1 cellular context compared by ENCODE assay signal in the genomic region with DNA sequence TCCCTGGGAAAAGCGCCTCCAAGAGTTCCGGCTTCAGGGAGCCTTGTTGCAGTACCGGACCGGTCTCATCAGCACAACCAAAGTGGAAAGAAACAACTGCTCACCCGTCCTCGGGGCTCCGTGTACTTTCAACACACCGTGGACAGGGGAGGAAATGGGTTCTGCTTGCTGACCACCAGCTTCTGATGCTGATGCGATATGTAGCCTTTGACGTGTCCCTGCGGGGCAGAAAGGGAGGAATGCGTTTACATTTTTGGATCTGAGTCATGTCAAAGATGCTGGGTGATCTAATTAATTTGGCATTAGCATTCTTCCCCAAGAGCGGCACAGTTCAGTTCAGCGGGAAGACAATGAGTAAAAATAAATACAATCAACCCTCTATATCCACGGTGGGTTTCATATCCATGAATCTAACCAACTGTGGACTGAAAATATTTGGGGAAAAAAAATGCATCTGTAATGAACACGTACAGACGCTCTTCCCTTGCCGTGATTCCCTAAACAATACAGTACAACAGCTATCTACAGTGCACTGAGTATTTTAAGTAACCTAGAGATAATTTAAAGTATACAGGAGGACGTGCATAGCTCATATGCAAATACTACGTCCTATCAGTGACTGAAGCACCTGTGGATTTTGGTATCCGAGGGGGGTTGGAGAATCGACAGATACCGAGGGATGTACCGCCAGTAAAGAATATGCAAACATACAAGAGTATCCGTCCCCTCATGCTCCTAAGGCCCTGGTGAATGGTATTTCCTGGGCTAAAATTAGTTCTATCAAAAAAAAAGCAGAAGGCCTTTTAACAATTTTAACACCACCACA.
TF ChIP-seq lines count a peak whose summit lies in the region.

No MANE protein-coding gene starts in this region.

TF ChIP-seq in HepG2, 621 proteins besides CTCF, POLR2A, EP300 and RAD21:
- no peak for TF ChIP-seq NCOA1 (CRISPR knock-in tag; IDR thresholded peaks at IDR 0.05)
- TF ChIP-seq ZNF530 (CRISPR knock-in tag; IDR thresholded peaks at IDR 0.05; ENCODE audit: low read depth), result no peak
- TF ChIP-seq RBM22 (optimal IDR thresholded peaks at IDR 0.05; ENCODE audit: low read length), result peak; percentile 35
- TF ChIP-seq, protein P1, sequence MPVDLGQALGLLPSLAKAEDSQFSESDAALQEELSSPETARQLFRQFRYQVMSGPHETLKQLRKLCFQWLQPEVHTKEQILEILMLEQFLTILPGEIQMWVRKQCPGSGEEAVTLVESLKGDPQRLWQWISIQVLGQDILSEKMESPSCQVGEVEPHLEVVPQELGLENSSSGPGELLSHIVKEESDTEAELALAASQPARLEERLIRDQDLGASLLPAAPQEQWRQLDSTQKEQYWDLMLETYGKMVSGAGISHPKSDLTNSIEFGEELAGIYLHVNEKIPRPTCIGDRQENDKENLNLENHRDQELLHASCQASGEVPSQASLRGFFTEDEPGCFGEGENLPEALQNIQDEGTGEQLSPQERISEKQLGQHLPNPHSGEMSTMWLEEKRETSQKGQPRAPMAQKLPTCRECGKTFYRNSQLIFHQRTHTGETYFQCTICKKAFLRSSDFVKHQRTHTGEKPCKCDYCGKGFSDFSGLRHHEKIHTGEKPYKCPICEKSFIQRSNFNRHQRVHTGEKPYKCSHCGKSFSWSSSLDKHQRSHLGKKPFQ (CRISPR knock-in tag; IDR thresholded peaks at IDR 0.05; ENCODE audit: insufficient replicate concordance), result no peak
- no peak for TF ChIP-seq ZNF136 (CRISPR knock-in tag; IDR thresholded peaks at IDR 0.05; ENCODE audit: low read depth)
- no peak for TF ChIP-seq HNRNPUL1 (IDR thresholded peaks at IDR 0.05; ENCODE audit: low read depth, low read length)
